8 cellular contexts compared by ENCODE assay signal in the genomic region with DNA sequence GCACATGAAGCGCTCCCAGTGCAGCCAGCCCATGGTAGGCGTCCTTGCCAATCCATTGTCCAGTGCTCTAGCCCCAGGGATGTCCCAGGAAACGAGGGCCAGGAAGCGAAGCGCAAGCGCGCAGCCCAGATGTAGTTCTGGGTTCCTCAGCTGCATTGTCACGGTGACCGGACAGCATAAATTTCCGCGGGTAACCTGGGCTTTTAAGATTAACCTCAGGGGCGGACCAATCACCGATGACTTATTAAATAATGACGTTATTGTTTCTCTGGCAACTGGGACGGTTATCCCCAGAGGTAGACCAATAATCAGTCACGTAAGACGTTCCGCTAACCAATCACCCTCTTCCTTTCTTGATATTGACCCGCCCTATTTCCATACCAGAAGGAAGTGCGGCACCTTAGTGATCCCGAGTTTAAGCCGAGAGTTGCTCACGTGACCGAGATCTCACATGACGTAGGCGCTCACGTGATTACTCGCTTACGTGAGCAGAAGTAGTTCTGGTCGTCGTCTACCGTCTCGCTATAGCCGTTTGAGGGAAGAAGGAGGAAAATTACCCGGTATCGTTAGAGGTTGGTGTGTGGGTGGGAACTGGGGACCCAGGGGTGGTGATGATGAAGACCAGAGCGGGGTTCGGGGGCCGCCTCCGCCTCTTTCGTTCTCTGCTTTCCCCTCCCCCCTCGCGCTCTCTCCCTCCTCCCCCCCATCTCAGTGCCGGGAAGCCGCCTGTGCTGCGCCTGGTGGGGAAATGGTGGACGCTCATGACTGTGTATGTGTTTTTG. TPM values are rescaled to one million over a fixed set of nuclear protein-coding genes. Genes with fewer than 3 reads are reported as not detected.
DNase-seq lines count a peak whose midpoint lies in the region; ATAC-seq lines count a peak whose summit lies in the region.

A gene (minus strand): TSS at position 178 of the 782 bp plus-strand sequence. CDS start 22 bp downstream, at position 156.
A gene with protein sequence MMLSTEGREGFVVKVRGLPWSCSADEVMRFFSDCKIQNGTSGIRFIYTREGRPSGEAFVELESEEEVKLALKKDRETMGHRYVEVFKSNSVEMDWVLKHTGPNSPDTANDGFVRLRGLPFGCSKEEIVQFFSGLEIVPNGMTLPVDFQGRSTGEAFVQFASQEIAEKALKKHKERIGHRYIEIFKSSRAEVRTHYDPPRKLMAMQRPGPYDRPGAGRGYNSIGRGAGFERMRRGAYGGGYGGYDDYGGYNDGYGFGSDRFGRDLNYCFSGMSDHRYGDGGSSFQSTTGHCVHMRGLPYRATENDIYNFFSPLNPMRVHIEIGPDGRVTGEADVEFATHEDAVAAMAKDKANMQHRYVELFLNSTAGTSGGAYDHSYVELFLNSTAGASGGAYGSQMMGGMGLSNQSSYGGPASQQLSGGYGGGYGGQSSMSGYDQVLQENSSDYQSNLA (plus strand): TSS at position 475 of the 782 bp plus-strand sequence. CDS start 3,767 bp downstream, outside the sequence.

- DNase-seq in CMK (ENCODE audit: low read depth) = peak; percentile 93
- DNase-seq in HT1080 (ENCODE audit: low read depth) = peak; percentile 99
- peak; percentile 95 for DNase-seq in NOMO-1 treated with DMSO at 0.1 percent for 48 hours (lab: John Stamatoyannopoulos, UW; ENCODE audit: unreplicated experiment)
- DNase-seq in activated CD8-positive, alpha-beta memory T cell treated with anti-CD3 and anti-CD28 coated beads for 4 hours (ENCODE audit: low read depth in 2 of 2) = peak; percentile 71 to 79
- DNase-seq in effector memory CD8-positive, alpha-beta T cell = peak; percentile 85
- peak; percentile 97 for DNase-seq in medulla oblongata (ENCODE audit: extremely low spot score)
- DNase-seq in stimulated activated CD8-positive, alpha-beta memory T cell treated with anti-CD3 and anti-CD28 coated beads, Interleukin-12 subunit alpha, Interleukin-12 subunit beta, amount 100 ng/mL, for 1 hour (ENCODE audit: low read depth) = peak; percentile 76

- H3K27me3 Mint-ChIP-seq in effector memory CD8-positive, alpha-beta T cell = no peaks in the 10 kb centered on the region

- peak within 1 kb of the TSS; percentile 90 to 92 for H3K4me3 Mint-ChIP-seq in effector memory CD8-positive, alpha-beta T cell

- peaks cover 41% of the 10 kb centered on the region for H3K36me3 Mint-ChIP-seq in effector memory CD8-positive, alpha-beta T cell (ENCODE audit: insufficient read depth)

- ATAC-seq in GM21360 (IDR thresholded peaks at IDR 0.05; ENCODE audit: unreplicated experiment) = peak; percentile 84
- peak; percentile 90 for ATAC-seq in effector memory CD8-positive, alpha-beta T cell (replicated peaks)

- peak within 1 kb of the TSS; percentile 99 for H3K27ac Mint-ChIP-seq in effector memory CD8-positive, alpha-beta T cell

- H3K4me1 Mint-ChIP-seq in effector memory CD8-positive, alpha-beta T cell (ENCODE audit: low read depth in 2 of 2) = peaks cover 19 to 25% of the 10 kb centered on the region in 2 donors

- H3K9me3 Mint-ChIP-seq in effector memory CD8-positive, alpha-beta T cell = no peaks in the 10 kb centered on the region

RNA-seq across cellular contexts. Expression of the first gene that starts in this region (rescaled TPM):
- total RNA-seq in HT1080 (2014; rRNA removed; shearing (Covaris generic)) = 40.9 and 48.2 TPM in 2 replicates
- polyA plus RNA-seq in HT1080 (2015; cell fraction: cytosol; rRNA removed) = 27.1 and 29.4 TPM in 2 replicates
- 58.7 and 59.9 TPM in 2 replicates for polyA plus RNA-seq in HT1080 (2015; cell fraction: nucleus; rRNA removed)

RNA-seq across cellular contexts. Expression of the second gene that starts in this region (rescaled TPM):
- 52.0 and 62.1 TPM in 2 replicates for total RNA-seq in HT1080 (2014; rRNA removed; shearing (Covaris generic))
- polyA plus RNA-seq in HT1080 (2015; cell fraction: cytosol; rRNA removed) = 60.7 and 70.0 TPM in 2 replicates
- 112 and 133 TPM in 2 replicates for polyA plus RNA-seq in HT1080 (2015; cell fraction: nucleus; rRNA removed)

Comparison
In these comparisons a context has a peak if more than half of its experiments do, and no peak if none do; other contexts are left out.
1. Peak in every context shown above with its lines: DNase-seq and ATAC-seq.